Comparison of ENCODE assay signal across 20 cellular contexts in the genomic region with DNA sequence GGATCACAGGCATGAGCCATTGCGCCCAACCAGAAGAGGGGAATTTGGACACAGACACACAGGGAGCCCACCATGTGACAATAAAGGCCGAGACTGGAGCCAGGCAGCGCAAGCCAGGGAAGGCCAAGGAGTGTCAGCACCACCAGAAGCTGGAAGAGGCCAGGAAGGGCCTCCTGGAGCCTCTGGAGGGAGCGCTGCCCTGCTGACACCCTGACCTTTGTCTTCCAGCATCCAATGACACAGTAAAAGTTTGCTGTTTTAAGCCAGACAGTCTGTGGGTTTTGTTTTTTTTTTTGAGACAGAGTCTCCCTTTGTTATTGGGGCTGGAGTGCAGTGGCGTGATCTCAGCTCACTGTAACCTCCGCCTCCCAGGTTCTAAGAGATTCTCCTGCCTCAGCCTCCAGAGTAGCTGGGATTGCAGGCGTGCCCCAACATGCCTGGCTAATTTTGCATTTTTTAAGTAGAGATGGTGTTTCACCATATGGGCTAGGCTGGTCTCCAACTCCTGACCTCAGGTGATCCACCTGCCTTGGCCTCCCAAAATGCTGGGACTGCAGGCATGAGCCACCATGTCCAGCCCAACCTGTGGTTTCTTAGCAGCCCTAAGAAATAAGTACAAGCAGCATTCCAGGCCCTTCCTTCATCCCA.
DNase-seq lines count a peak whose midpoint lies in the region; ATAC-seq, FAIRE-seq and TF ChIP-seq lines count a peak whose summit lies in the region.
"Had no signal": no experiment of that assay in that cellular context is flagged by ENCODE, and none has a peak within 500 bp of the region (broad histone marks: within the 10 kb centered on the region; RNA-seq: fewer than 3 reads in every experiment).

No MANE protein-coding gene starts in this region.

- no peak overlapping the region for H4K8ac ChIP-seq in neuronal stem cell (ENCODE audit: low read depth, low read length)

- H3K9me3 Mint-ChIP-seq in brain (peaks cover 0 to 4% (median 0%) of the 10 kb centered on the region in 5 experiments), mesothelial cell of epicardium (peaks cover 4% of the 10 kb centered on the region)
- H3K9me3 Mint-ChIP-seq in activated CD4-positive, alpha-beta T cell treated with anti-CD3 and anti-CD28 coated beads, Interleukin-2, amount 10 ng/mL, durations not matched to agents 24 days and 14 days: no peaks in the 10 kb centered on the region
- H3K9me3 Mint-ChIP-seq: GM23338 had no signal

- no TSS peak for BruUV-seq in PC-9 (replicated peaks; lab: Mats Ljungman, UMichigan)

- H3K18ac ChIP-seq in neuronal stem cell (ENCODE audit: low read length): no peak overlapping the region

- peak overlapping the region; percentile 32 for H2AK5ac ChIP-seq in neuronal stem cell (ENCODE audit: low read depth, low read length)

- H2BK5ac ChIP-seq in neuronal stem cell (ENCODE audit: low read length): no peak overlapping the region

- H3K9me2 ChIP-seq in PC-9 (ENCODE audit: insufficient read depth): no peaks in the 10 kb centered on the region

- in situ Hi-C loops in SK-MEL-5 (cut with HindIII; ENCODE audit: low pct_unique_long_range_greater_than_20kb, low sequenced_read_pairs): no loop called here

- H2AFZ ChIP-seq in neuronal stem cell (ENCODE audit: low read length) (no peak overlapping the region), PC-9 (no peak overlapping the region)
- H2AFZ ChIP-seq: GM23338 had no signal

- no CpG with 5 or more reads among the region's 7 CpGs for WGBS in neuronal stem cell (ENCODE audit: extremely low coverage in 2 of 2, insufficient read length in 2 of 2, insufficient replicate concordance in 1 of 2), 2 donors

- no peak overlapping the region for H2BK15ac ChIP-seq in neuronal stem cell (ENCODE audit: low read length)

- DNase-seq in SK-MEL-5 (ENCODE audit: low read depth, low spot score): peak; percentile 78
- DNase-seq in kidney: peak; percentile 10
- DNase-seq in neuronal stem cell (ENCODE audit: low spot score): no peak
- no peak for DNase-seq in PC-9
- DNase-seq in activated CD4-positive, alpha-beta T cell treated with anti-CD3 and anti-CD28 coated beads, Interleukin-2, amount 10 ng/mL, durations not matched to agents 24 days and 14 days: no peak
- DNase-seq in mesothelial cell of epicardium (ENCODE audit: low spot score in 2 of 2, unreplicated experiment in 2 of 2): no peak
- no peak for DNase-seq in Right ventricle myocardium inferior (ENCODE audit: missing footprints)
- DNase-seq: C1 segment of cervical spinal cord; Calu3; CD4-positive, alpha-beta memory T cell; COR-L47; DMS53; DMS79 treated with DMSO at 0.1 percent for 48 hours; GF-D8; H7; HCEC 1CT had no signal

- no peak overlapping the region for H3K23ac ChIP-seq in neuronal stem cell (ENCODE audit: low read depth, low read length, poor library complexity)

- H2BK12ac ChIP-seq in neuronal stem cell (ENCODE audit: low read length): no peak overlapping the region

- H3K36me3 ChIP-seq in kidney (ENCODE audit: control insufficient read depth in 1 of 2, insufficient read depth in 2 of 2, low read length in 2 of 2): no peaks in the 10 kb centered on the region
- no peaks in the 10 kb centered on the region for H3K36me3 ChIP-seq in neuronal stem cell (replicated peaks in 1 of 2; ENCODE audit: control insufficient read depth in 2 of 2, insufficient read depth in 2 of 2, low read length in 2 of 2)
- H3K36me3 ChIP-seq in PC-9 (ENCODE audit: low read depth): no peaks in the 10 kb centered on the region

- no peak overlapping the region for H2BK120ac ChIP-seq in neuronal stem cell (ENCODE audit: low read depth, low read length)

- H3K9ac ChIP-seq in kidney (ENCODE audit: low read length in 2 of 2) (no peak overlapping the region), neuronal stem cell (ENCODE audit: low read depth, low read length, poor library complexity) (no peak overlapping the region)

- H3K79me2 ChIP-seq in PC-9 (ENCODE audit: low read depth): no peaks in the 10 kb centered on the region

- peak overlapping the region in 3 of 5 experiments; percentile 47 to 83 (median 79) for H3K27ac Mint-ChIP-seq in brain
- H3K27ac Mint-ChIP-seq in activated CD4-positive, alpha-beta T cell treated with anti-CD3 and anti-CD28 coated beads, Interleukin-2, amount 10 ng/mL, durations not matched to agents 24 days and 14 days: no peak overlapping the region
- no peak overlapping the region for H3K27ac Mint-ChIP-seq in mesothelial cell of epicardium

- no peak overlapping the region for H3K4ac ChIP-seq in neuronal stem cell (ENCODE audit: low read length)

- FAIRE-seq in kidney (lab: Jason Lieb, UNC): no peak
- FAIRE-seq: GM12891, GM18507 had no signal

- CTCF ChIA-PET in PC-9 (lab: Charles Lee): no interaction called here

- H3K4me3 ChIP-seq in kidney (ENCODE audit: low read length in 2 of 2) (no peak overlapping the region), neuronal stem cell (ENCODE audit: low read length in 2 of 2) (no peak overlapping the region), PC-9 (no peak overlapping the region)
- H3K4me3 ChIP-seq: GM23338 had no signal

- TF ChIP-seq CTCF in brain (conservative IDR thresholded peaks at IDR 0.05) (no peak), kidney (IDR thresholded peaks at IDR 0.05; ENCODE audit: borderline replicate concordance, extremely low read depth, insufficient read depth) (no peak), PC-9 (conservative IDR thresholded peaks at IDR 0.05) (no peak), mesothelial cell of epicardium (IDR thresholded peaks at IDR 0.05; ENCODE audit: unreplicated experiment) (no peak)

- H3K79me1 ChIP-seq in neuronal stem cell (ENCODE audit: low read depth, low read length): no peaks in the 10 kb centered on the region

- H4K20me1 ChIP-seq in PC-9 (ENCODE audit: insufficient read depth): peaks cover 36% of the 10 kb centered on the region

- H3K9me3 ChIP-seq in kidney (ENCODE audit: control insufficient read depth in 1 of 2, low read length in 2 of 2) (no peaks in the 10 kb centered on the region), neuronal stem cell (replicated peaks in 1 of 2; ENCODE audit: control insufficient read depth in 2 of 2, insufficient read depth in 1 of 2, low read depth in 1 of 2, low read length in 2 of 2) (peaks cover 0 to 7% of the 10 kb centered on the region in 2 donors), PC-9 (ENCODE audit: insufficient read depth, low read depth) (no peaks in the 10 kb centered on the region)

- no peak overlapping the region for H4K91ac ChIP-seq in neuronal stem cell (ENCODE audit: low read depth, low read length, poor library complexity)

- H3K4me1 Mint-ChIP-seq in brain (peaks cover 55% of the 10 kb centered on the region), mesothelial cell of epicardium (peaks cover 3% of the 10 kb centered on the region)
- no peaks in the 10 kb centered on the region for H3K4me1 Mint-ChIP-seq in activated CD4-positive, alpha-beta T cell treated with anti-CD3 and anti-CD28 coated beads, Interleukin-2, amount 10 ng/mL, durations not matched to agents 24 days and 14 days
- H3K4me1 Mint-ChIP-seq: CD4-positive, alpha-beta memory T cell had no signal

- no peak for ATAC-seq in Right ventricle myocardium inferior
- ATAC-seq: GM23338 had no signal

- no peaks in the 10 kb centered on the region for H3F3A ChIP-seq in PC-9 (ENCODE audit: insufficient read depth, low read depth)

- H3K27me3 Mint-ChIP-seq in brain (no peaks in the 10 kb centered on the region), mesothelial cell of epicardium (ENCODE audit: low read depth) (peaks cover 16% of the 10 kb centered on the region)
- peaks cover 4% of the 10 kb centered on the region for H3K27me3 Mint-ChIP-seq in activated CD4-positive, alpha-beta T cell treated with anti-CD3 and anti-CD28 coated beads, Interleukin-2, amount 10 ng/mL, durations not matched to agents 24 days and 14 days

- POLR2A ChIA-PET in PC-9 (lab: Charles Lee; ENCODE audit: unreplicated experiment): no interaction called here

- H3K36me3 Mint-ChIP-seq in brain (peaks cover 4% of the 10 kb centered on the region), mesothelial cell of epicardium (no peaks in the 10 kb centered on the region)
- H3K36me3 Mint-ChIP-seq in activated CD4-positive, alpha-beta T cell treated with anti-CD3 and anti-CD28 coated beads, Interleukin-2, amount 10 ng/mL, durations not matched to agents 24 days and 14 days (ENCODE audit: low read depth): no peaks in the 10 kb centered on the region
- H3K36me3 Mint-ChIP-seq: CD4-positive, alpha-beta memory T cell had no signal

- H3K4me3 Mint-ChIP-seq in brain: no peak overlapping the region
- no peak overlapping the region for H3K4me3 Mint-ChIP-seq in activated CD4-positive, alpha-beta T cell treated with anti-CD3 and anti-CD28 coated beads, Interleukin-2, amount 10 ng/mL, durations not matched to agents 24 days and 14 days
- H3K4me3 Mint-ChIP-seq in mesothelial cell of epicardium: no peak overlapping the region
- H3K4me3 Mint-ChIP-seq: CD4-positive, alpha-beta memory T cell; GM23338 had no signal

- no peak overlapping the region for H3K4me2 ChIP-seq in neuronal stem cell (ENCODE audit: insufficient read depth, low read length, poor library complexity, severe bottlenecking)
- no peak overlapping the region for H3K4me2 ChIP-seq in PC-9
- H3K4me2 ChIP-seq: GM23338 had no signal

- H3K27ac ChIP-seq in kidney (ENCODE audit: low read depth in 2 of 2, low read length in 2 of 2) (no peak overlapping the region), neuronal stem cell (replicated peaks; ENCODE audit: low read length) (no peak overlapping the region), PC-9 (no peak overlapping the region)

- H3K4me1 ChIP-seq in kidney (ENCODE audit: control insufficient read depth in 1 of 2, insufficient read depth in 1 of 2, low read depth in 1 of 2, low read length in 2 of 2) (peaks cover 0 to 2% of the 10 kb centered on the region in 2 donors), neuronal stem cell (ENCODE audit: control insufficient read depth in 2 of 2, insufficient read depth in 1 of 2, low read depth in 1 of 2, low read length in 2 of 2) (peaks cover 21 to 32% of the 10 kb centered on the region in 2 donors), PC-9 (replicated peaks; ENCODE audit: insufficient read depth) (no peaks in the 10 kb centered on the region)

- H3K14ac ChIP-seq in neuronal stem cell (ENCODE audit: low read length): no peak overlapping the region

- H3K27me3 ChIP-seq in neuronal stem cell (ENCODE audit: control insufficient read depth in 3 of 3, insufficient read depth in 3 of 3, low read depth in 1 of 3, low read length in 3 of 3): no peaks in the 10 kb centered on the region
- H3K27me3 ChIP-seq in PC-9 (ENCODE audit: insufficient read depth, low read depth): no peaks in the 10 kb centered on the region

- intact Hi-C loops in kidney (cut with DNase I): no loop called here
- intact Hi-C loops in PC-9 (cut with micrococcal nuclease; ENCODE audit: unreplicated experiment): no loop called here
- intact Hi-C loops in activated CD4-positive, alpha-beta T cell treated with anti-CD3 and anti-CD28 coated beads, Interleukin-2, amount 10 ng/mL, durations not matched to agents 24 days and 14 days (cut with micrococcal nuclease): no loop called here
- intact Hi-C loops in Right ventricle myocardium inferior (cut with DNase I): no loop called here

Comparison
In these comparisons a context has a peak if more than half of its experiments do, and no peak if none do; other contexts are left out.
1. DNase-seq: peak in SK-MEL-5 (single experiment) and kidney (single experiment); none in neuronal stem cell (single experiment), PC-9 (0 of 2), activated CD4-positive, alpha-beta T cell treated with anti-CD3 and anti-CD28 coated beads, Interleukin-2, amount 10 ng/mL, durations not matched to agents 24 days and 14 days (single experiment), mesothelial cell of epicardium (0 of 2) and Right ventricle myocardium inferior (single experiment).
2. H3K27ac Mint-ChIP-seq: peak in brain (3 of 5); none in activated CD4-positive, alpha-beta T cell treated with anti-CD3 and anti-CD28 coated beads, Interleukin-2, amount 10 ng/mL, durations not matched to agents 24 days and 14 days (single experiment) and mesothelial cell of epicardium (single experiment).